In genomic region chr10:52951819-52952218, GRCh38 we compare ENCODE assay signal across 8 cellular contexts.
A peak's percentile ranks its signal among the peaks of the same experiment; 100 is the strongest.
DNase-seq lines count a peak whose midpoint lies in the region; ATAC-seq, FAIRE-seq and TF ChIP-seq lines count a peak whose summit lies in the region.

No MANE protein-coding gene starts in this region.

- H2AFZ ChIP-seq in endothelial cell of umbilical vein (ENCODE audit: low read depth, low read length) = no peak overlapping the region
- peak overlapping the region; percentile 47 for H2AFZ ChIP-seq in trophoblast cell (ENCODE audit: insufficient read depth, low read length, poor library complexity)

- POLR2A ChIA-PET in endothelial cell of umbilical vein (lab: Charles Lee) = no interaction called here

- H2BK120ac ChIP-seq in trophoblast cell (ENCODE audit: insufficient read depth, low read length, poor library complexity) = peak overlapping the region; percentile 95

- no peak overlapping the region for H3K4me2 ChIP-seq in endothelial cell of umbilical vein (ENCODE audit: insufficient read depth, low read length)
- H3K4me2 ChIP-seq in trophoblast cell (ENCODE audit: low read length) = no peak overlapping the region

- H3K79me2 ChIP-seq in endothelial cell of umbilical vein (ENCODE audit: control insufficient read depth, insufficient read depth, low read length) (no peaks in the 10 kb centered on the region), trophoblast cell (ENCODE audit: control insufficient read depth, insufficient read depth, low read length, poor library complexity) (no peaks in the 10 kb centered on the region)

- TF ChIP-seq POLR2A in endothelial cell of umbilical vein (IDR thresholded peaks at IDR 0.05; ENCODE audit: low read depth, low read length) = no peak

- H4K12ac ChIP-seq in trophoblast cell (ENCODE audit: low read depth, low read length) = peak overlapping the region; percentile 35

- H3K9ac ChIP-seq in endothelial cell of umbilical vein (replicated peaks; ENCODE audit: extremely low read depth, insufficient read depth, low read length) (no peak overlapping the region), trophoblast cell (ENCODE audit: low read length) (no peak overlapping the region)

- peak overlapping the region; percentile 72 for H2BK12ac ChIP-seq in trophoblast cell (ENCODE audit: low read length)

- H3K4me3 ChIP-seq in endothelial cell of umbilical vein (replicated peaks in 1 of 3; ENCODE audit: insufficient read depth in 1 of 3, low read depth in 1 of 3, low read length in 3 of 3) (no peak overlapping the region), trophoblast cell (ENCODE audit: low read depth, low read length) (no peak overlapping the region)

- BruUV-seq in endothelial cell of umbilical vein (replicated peaks; lab: Mats Ljungman, UMichigan) = no TSS peak

- H3K23ac ChIP-seq in trophoblast cell (ENCODE audit: low read length) = no peak overlapping the region

- CTCF ChIA-PET in endothelial cell of umbilical vein (lab: Charles Lee) = interaction anchor here (0.5 to 2.0 kb wide), 31 partner anchors 9 to 1451 kb away, joined by 3 to 30 read pairs (median 3); no protein-coding TSS in a partner anchor

- no peaks in the 10 kb centered on the region for H3K9me1 ChIP-seq in endothelial cell of umbilical vein (replicated peaks; ENCODE audit: control insufficient read depth, extremely low read depth, insufficient read depth, low read length)

- no peaks in the 10 kb centered on the region for H3K27me3 ChIP-seq in endothelial cell of umbilical vein (ENCODE audit: control insufficient read depth in 2 of 2, insufficient read depth in 2 of 2, low read length in 2 of 2)
- no peaks in the 10 kb centered on the region for H3K27me3 ChIP-seq in trophoblast cell (ENCODE audit: insufficient read depth, low read length)

- TF ChIP-seq CTCF in 22Rv1 (IDR thresholded peaks at IDR 0.05) (peak; percentile 49), endothelial cell of umbilical vein (IDR thresholded peaks at IDR 0.05; ENCODE audit: extremely low read depth in 1 of 2, insufficient read depth in 1 of 2, low read depth in 1 of 2, low read length in 2 of 2) (peak; percentile 55 to 71)

- WGBS in trophoblast cell (ENCODE audit: extremely low coverage, insufficient coverage, insufficient read length) = no CpG with 5 or more reads among the region's 5 CpGs

- intact Hi-C loops in endothelial cell of umbilical vein (cut with micrococcal nuclease) = loop anchor here (1.0 to 10.0 kb wide), 6 partner anchors 258 to 1450 kb away; no protein-coding TSS in a partner anchor

- H3K4me1 ChIP-seq in endothelial cell of umbilical vein (ENCODE audit: control insufficient read depth, extremely low read depth, insufficient read depth, low read length) (no peaks in the 10 kb centered on the region), trophoblast cell (ENCODE audit: control insufficient read depth in 1 of 2, insufficient read depth in 2 of 2, low read length in 2 of 2) (peaks cover 6 to 15% of the 10 kb centered on the region in 2 experiments)

- H3K4ac ChIP-seq in trophoblast cell (ENCODE audit: low read depth, low read length) = peak overlapping the region; percentile 87

- FAIRE-seq in GM18507 (lab: Jason Lieb, UNC) (peak; percentile 12), endothelial cell of umbilical vein (lab: Jason Lieb, UNC) (peak; percentile 76)

- peak overlapping the region; percentile 91 for H2BK5ac ChIP-seq in trophoblast cell (ENCODE audit: low read depth, low read length, poor library complexity)

- no peak overlapping the region for H3K27ac ChIP-seq in 22Rv1
- no peak overlapping the region for H3K27ac ChIP-seq in endothelial cell of umbilical vein (ENCODE audit: insufficient read depth, low read depth, low read length)
- H3K27ac ChIP-seq in trophoblast cell (ENCODE audit: low read depth, low read length) = peak overlapping the region; percentile 28

- no peaks in the 10 kb centered on the region for H4K20me1 ChIP-seq in endothelial cell of umbilical vein (replicated peaks; ENCODE audit: control insufficient read depth, extremely low read depth, insufficient read depth, low read length)

- H2AK5ac ChIP-seq in trophoblast cell (ENCODE audit: low read length) = peak overlapping the region; percentile 44

- H3K14ac ChIP-seq in trophoblast cell (ENCODE audit: low read length) = peak overlapping the region; percentile 86

- H4K8ac ChIP-seq in trophoblast cell (ENCODE audit: low read depth, low read length) = peak overlapping the region; percentile 77

- H3K36me3 ChIP-seq in endothelial cell of umbilical vein (ENCODE audit: control insufficient read depth in 2 of 2, extremely low read depth in 1 of 2, insufficient read depth in 2 of 2, low read length in 2 of 2) (no peaks in the 10 kb centered on the region), trophoblast cell (ENCODE audit: control insufficient read depth in 1 of 2, insufficient read depth in 2 of 2, low read length in 2 of 2) (peaks cover 0 to 2% of the 10 kb centered on the region in 2 experiments)

- H3K9me3 ChIP-seq in endothelial cell of umbilical vein (replicated peaks; ENCODE audit: control insufficient read depth, insufficient read depth, low read length) (no peaks in the 10 kb centered on the region), trophoblast cell (ENCODE audit: insufficient read depth, low read depth, low read length) (peaks cover 3% of the 10 kb centered on the region)

- peak overlapping the region; percentile 17 for H3K18ac ChIP-seq in trophoblast cell (ENCODE audit: low read length)

- peaks cover 15% of the 10 kb centered on the region for H3K79me1 ChIP-seq in trophoblast cell (ENCODE audit: low read length)

- DNase-seq in GM18507 (ENCODE audit: extremely low spot score, insufficient read length, low read depth) = peak; percentile 5
- DNase-seq in NCI-H146 treated with DMSO at 0.1 percent for 48 hours (lab: John Stamatoyannopoulos, UW; ENCODE audit: unreplicated experiment) = peak; percentile 13
- DNase-seq in endothelial cell of umbilical vein (ENCODE audit: low read depth, low spot score) = peak; percentile 73
- peak; percentile 32 to 62 for DNase-seq in trophoblast cell
- DNase-seq in amniotic stem cell (lab: John Stamatoyannopoulos, UW) = no peak

- dilution Hi-C loops in endothelial cell of umbilical vein (cut with MboI; ENCODE audit: extremely low pct_ligation_motif_present, low sequenced_read_pairs) = no loop called here

- peak overlapping the region; percentile 96 for H4K91ac ChIP-seq in trophoblast cell (ENCODE audit: low read depth, low read length)

- ATAC-seq in HG02840 (IDR thresholded peaks at IDR 0.05; ENCODE audit: low FRiP score, unreplicated experiment) (peak; percentile 96), GM21367 (IDR thresholded peaks at IDR 0.05; ENCODE audit: unreplicated experiment) (no peak)

TF ChIP-seq in endothelial cell of umbilical vein, 7 proteins besides CTCF, POLR2A, EP300 and RAD21:
- TF ChIP-seq GATA2 (IDR thresholded peaks at IDR 0.05; ENCODE audit: insufficient read depth, insufficient read length, low read depth, low read length) (no peak), FOS (IDR thresholded peaks at IDR 0.05; ENCODE audit: borderline replicate concordance, insufficient read depth, low read length) (no peak), MAX (IDR thresholded peaks at IDR 0.05; ENCODE audit: insufficient read depth, insufficient read length) (no peak), JUN (IDR thresholded peaks at IDR 0.05; ENCODE audit: borderline replicate concordance, insufficient read depth, insufficient read length, low read depth) (no peak), EZH2 (IDR thresholded peaks at IDR 0.05; ENCODE audit: borderline replicate concordance, low read depth, low read length, severe bottlenecking) (no peak), MYC (IDR thresholded peaks at IDR 0.05; ENCODE audit: low read depth, low read length) (no peak)
